ENCODE assay signal across 8 cellular contexts in genomic region chr5:90558344-90559192, GRCh38. TPM values are rescaled to one million over a fixed set of nuclear protein-coding genes. Genes with fewer than 3 reads are reported as not detected.
DNase-seq lines count a peak whose midpoint lies in the region; ATAC-seq and TF ChIP-seq lines count a peak whose summit lies in the region.

A gene with protein sequence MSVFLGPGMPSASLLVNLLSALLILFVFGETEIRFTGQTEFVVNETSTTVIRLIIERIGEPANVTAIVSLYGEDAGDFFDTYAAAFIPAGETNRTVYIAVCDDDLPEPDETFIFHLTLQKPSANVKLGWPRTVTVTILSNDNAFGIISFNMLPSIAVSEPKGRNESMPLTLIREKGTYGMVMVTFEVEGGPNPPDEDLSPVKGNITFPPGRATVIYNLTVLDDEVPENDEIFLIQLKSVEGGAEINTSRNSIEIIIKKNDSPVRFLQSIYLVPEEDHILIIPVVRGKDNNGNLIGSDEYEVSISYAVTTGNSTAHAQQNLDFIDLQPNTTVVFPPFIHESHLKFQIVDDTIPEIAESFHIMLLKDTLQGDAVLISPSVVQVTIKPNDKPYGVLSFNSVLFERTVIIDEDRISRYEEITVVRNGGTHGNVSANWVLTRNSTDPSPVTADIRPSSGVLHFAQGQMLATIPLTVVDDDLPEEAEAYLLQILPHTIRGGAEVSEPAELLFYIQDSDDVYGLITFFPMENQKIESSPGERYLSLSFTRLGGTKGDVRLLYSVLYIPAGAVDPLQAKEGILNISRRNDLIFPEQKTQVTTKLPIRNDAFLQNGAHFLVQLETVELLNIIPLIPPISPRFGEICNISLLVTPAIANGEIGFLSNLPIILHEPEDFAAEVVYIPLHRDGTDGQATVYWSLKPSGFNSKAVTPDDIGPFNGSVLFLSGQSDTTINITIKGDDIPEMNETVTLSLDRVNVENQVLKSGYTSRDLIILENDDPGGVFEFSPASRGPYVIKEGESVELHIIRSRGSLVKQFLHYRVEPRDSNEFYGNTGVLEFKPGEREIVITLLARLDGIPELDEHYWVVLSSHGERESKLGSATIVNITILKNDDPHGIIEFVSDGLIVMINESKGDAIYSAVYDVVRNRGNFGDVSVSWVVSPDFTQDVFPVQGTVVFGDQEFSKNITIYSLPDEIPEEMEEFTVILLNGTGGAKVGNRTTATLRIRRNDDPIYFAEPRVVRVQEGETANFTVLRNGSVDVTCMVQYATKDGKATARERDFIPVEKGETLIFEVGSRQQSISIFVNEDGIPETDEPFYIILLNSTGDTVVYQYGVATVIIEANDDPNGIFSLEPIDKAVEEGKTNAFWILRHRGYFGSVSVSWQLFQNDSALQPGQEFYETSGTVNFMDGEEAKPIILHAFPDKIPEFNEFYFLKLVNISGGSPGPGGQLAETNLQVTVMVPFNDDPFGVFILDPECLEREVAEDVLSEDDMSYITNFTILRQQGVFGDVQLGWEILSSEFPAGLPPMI (N-terminal part only) (plus strand): TSS chr5:90558797. CDS start chr5:90558896, 99 bp downstream.

- TF ChIP-seq CTCF in WERI-Rb-1 (IDR thresholded peaks at IDR 0.05; ENCODE audit: low read depth, low read length), result no peak

- peak within 1 kb of the TSS; percentile 89 for H3K27ac ChIP-seq in WERI-Rb-1

- ATAC-seq in GM18511 (IDR thresholded peaks at IDR 0.05; ENCODE audit: unreplicated experiment), result no peak
- no peak for ATAC-seq in GM21619 (IDR thresholded peaks at IDR 0.05; ENCODE audit: unreplicated experiment)

- H3K27me3 ChIP-seq in WERI-Rb-1 (ENCODE audit: insufficient read depth, low read depth, severe bottlenecking), result no peaks in the 10 kb centered on the region

- no peaks in the 10 kb centered on the region for H3K9me3 ChIP-seq in WERI-Rb-1 (ENCODE audit: severe bottlenecking)

- peak; percentile 23 for DNase-seq in stimulated activated CD4-positive, alpha-beta T cell treated with anti-CD3 and anti-CD28 coated beads, Interleukin-15, amount 100 ng/mL, for 24 hours
- DNase-seq in stimulated activated CD4-positive, alpha-beta T cell treated with anti-CD3 and anti-CD28 coated beads, Interleukin-1b, Interleukin-23, amount 100 ng/mL, for 48 hours, result no peak
- DNase-seq in NCI-H1048 (lab: John Stamatoyannopoulos, UW) (peak; percentile 91), WERI-Rb-1 (peak; percentile 98), fibroblast of gingiva (ENCODE audit: low read depth) (peak; percentile 1), myocyte (ENCODE audit: low read depth) (peak; percentile 8)

- H3K4me3 ChIP-seq in WERI-Rb-1 (ENCODE audit: low read depth, low read length), result peak within 1 kb of the TSS; percentile 82

- H3K36me3 ChIP-seq in WERI-Rb-1, result peaks cover 6% of the 10 kb centered on the region

RNA-seq across cellular contexts. Expression of the gene that starts here (rescaled TPM):
- 3.9 and 4.4 TPM in 2 replicates for total RNA-seq in myocyte
- polyA plus RNA-seq in myocyte (2012), result 0.08 TPM
